Comparison of ENCODE assay signal across 1 cellular context in genomic region chr12:104827587-104827986, GRCh38.
TF ChIP-seq lines count a peak whose summit lies in the region.

No MANE protein-coding gene starts in this region.

TF ChIP-seq in SK-N-SH, 30 proteins besides CTCF, POLR2A, EP300 and RAD21 (continued from another document):
- no peak for TF ChIP-seq USF1 (IDR thresholded peaks at IDR 0.05; ENCODE audit: borderline replicate concordance, low read depth)
- no peak for TF ChIP-seq FOXM1 (IDR thresholded peaks at IDR 0.05; ENCODE audit: low read depth)
- TF ChIP-seq YY1 (IDR thresholded peaks at IDR 0.05; ENCODE audit: low read depth) = no peak
- no peak for TF ChIP-seq TEAD4 (IDR thresholded peaks at IDR 0.05; ENCODE audit: borderline replicate concordance, insufficient read depth)
- no peak for TF ChIP-seq SIN3A (IDR thresholded peaks at IDR 0.05; ENCODE audit: borderline replicate concordance, low read depth, low read length)
- TF ChIP-seq CHD2 (IDR thresholded peaks at IDR 0.05; ENCODE audit: low read length, partially characterized antibody) = no peak
- no peak for TF ChIP-seq REST (IDR thresholded peaks at IDR 0.05; ENCODE audit: low read depth, low read length)
